Comparison of ENCODE assay signal across 15 cellular contexts in genomic region chr7:88278881-88279280, GRCh38. TPM values are rescaled to one million over a fixed set of nuclear protein-coding genes. Genes with fewer than 3 reads are reported as not detected.
DNase-seq lines count a peak whose midpoint lies in the region; ATAC-seq and TF ChIP-seq lines count a peak whose summit lies in the region.
"Had no signal": no experiment of that assay in that cellular context is flagged by ENCODE, and none has a peak within 500 bp of the region (broad histone marks: within the 10 kb centered on the region; RNA-seq: fewer than 3 reads in every experiment).

No MANE protein-coding gene starts in this region.

- H3K79me2 ChIP-seq in PC-9 (ENCODE audit: low read depth), result no peaks in the 10 kb centered on the region

- DNase-seq in GF-D8 (lab: John Stamatoyannopoulos, UW) (peak; percentile 84), PC-9 (peak; percentile 9 to 83), epithelial cell of prostate (ENCODE audit: low read depth, low spot score) (peak; percentile 66), mesenchymal stem cell (peak; percentile 1), dermis blood vessel endothelial cell (no peak), left colon (no peak), immature natural killer cell (no peak)
- no peak for DNase-seq in stimulated activated CD4-positive, alpha-beta T cell treated with anti-CD3 and anti-CD28 coated beads, Interleukin-4, amount 100 ng/mL, for 4 hours
- DNase-seq: activated CD8-positive, alpha-beta T cell treated with anti-CD3 and anti-CD28 coated beads, Interleukin-2, amount 10 ng/mL, durations not matched to agents 7 days and 5 days; hypothalamus; NCI-H1417 treated with DMSO at 0.1 percent for 48 hours; T-helper 17 cell; uterus had no signal

- POLR2A ChIA-PET in PC-9 (lab: Charles Lee; ENCODE audit: unreplicated experiment), result interaction anchor here (0.7 to 1.0 kb wide), 2 partner anchors 351 to 1121 kb away, joined by 4 read pairs; no protein-coding TSS in a partner anchor

- H3K9me2 ChIP-seq in PC-9 (ENCODE audit: insufficient read depth), result no peaks in the 10 kb centered on the region

- H4K8ac ChIP-seq in mesenchymal stem cell (ENCODE audit: low read length), result no peak overlapping the region

- H4K20me1 ChIP-seq in PC-9 (ENCODE audit: insufficient read depth), result no peaks in the 10 kb centered on the region

- no peak overlapping the region for H3K27ac Mint-ChIP-seq in immature natural killer cell
- H3K27ac Mint-ChIP-seq: activated CD8-positive, alpha-beta T cell treated with anti-CD3 and anti-CD28 coated beads, Interleukin-2, amount 10 ng/mL, durations not matched to agents 7 days and 5 days; activated naive CD8-positive, alpha-beta T cell; T-helper 17 cell had no signal

- 100% methylated on average over 1 of the region's 1 CpG for WGBS in mesenchymal stem cell

- H3K4me3 ChIP-seq in PC-9, result no peak overlapping the region
- H3K4me3 ChIP-seq in mesenchymal stem cell (ENCODE audit: insufficient read depth in 1 of 2, low read depth in 1 of 2, low read length in 2 of 2), result no peak overlapping the region
- H3K4me3 ChIP-seq: skin epidermis, uterus had no signal

- peaks cover 8% of the 10 kb centered on the region; the same call in 1 of the 2 replicates for H3F3A ChIP-seq in PC-9 (ENCODE audit: insufficient read depth, low read depth)

- H3K9me3 ChIP-seq in PC-9 (ENCODE audit: insufficient read depth, low read depth) (peaks cover 11% of the 10 kb centered on the region), mesenchymal stem cell (ENCODE audit: control insufficient read depth, low read length) (no peaks in the 10 kb centered on the region)
- H3K9me3 ChIP-seq: uterus had no signal

- H3K4me3 Mint-ChIP-seq in immature natural killer cell, result no peak overlapping the region
- H3K4me3 Mint-ChIP-seq: activated CD8-positive, alpha-beta T cell treated with anti-CD3 and anti-CD28 coated beads, Interleukin-2, amount 10 ng/mL, durations not matched to agents 7 days and 5 days; activated naive CD8-positive, alpha-beta T cell; T-helper 17 cell had no signal

- no peak overlapping the region for H2BK15ac ChIP-seq in mesenchymal stem cell (ENCODE audit: low read depth, poor library complexity, severe bottlenecking)

- H3K14ac ChIP-seq in mesenchymal stem cell (ENCODE audit: low read length in 2 of 2), result no peak overlapping the region

- no peak overlapping the region for H3K18ac ChIP-seq in mesenchymal stem cell (ENCODE audit: low read depth in 1 of 2, low read length in 2 of 2)

- CTCF ChIA-PET in PC-9 (lab: Charles Lee), result no interaction called here

- H3K4me1 Mint-ChIP-seq in immature natural killer cell, result no peaks in the 10 kb centered on the region
- H3K4me1 Mint-ChIP-seq: T-helper 17 cell had no signal

- H3K27me3 ChIP-seq in PC-9 (ENCODE audit: insufficient read depth, low read depth), result no peaks in the 10 kb centered on the region
- H3K27me3 ChIP-seq in mesenchymal stem cell (ENCODE audit: control insufficient read depth in 1 of 2, insufficient read depth in 1 of 2, low read length in 2 of 2), result no peaks in the 10 kb centered on the region
- H3K27me3 ChIP-seq: uterus had no signal

- H2BK12ac ChIP-seq in mesenchymal stem cell (ENCODE audit: low read length in 2 of 2), result no peak overlapping the region

- H3K27ac ChIP-seq in PC-9 (peak overlapping the region; percentile 88), epithelial cell of prostate (peak overlapping the region; percentile 76), mesenchymal stem cell (ENCODE audit: low read length, poor library complexity, severe bottlenecking) (no peak overlapping the region)
- H3K27ac ChIP-seq: uterus had no signal

- no peak overlapping the region for H3K9ac ChIP-seq in mesenchymal stem cell (ENCODE audit: low read length)

- H3K4me2 ChIP-seq in PC-9, result peak overlapping the region; percentile 17
- no peak overlapping the region for H3K4me2 ChIP-seq in mesenchymal stem cell (ENCODE audit: low read length, poor library complexity, severe bottlenecking)

- peaks cover 0 to 8% (median 0%) of the 10 kb centered on the region in 3 donors for H3K27me3 Mint-ChIP-seq in immature natural killer cell (ENCODE audit: low read depth in 3 of 3)

- no peak overlapping the region for H2AFZ ChIP-seq in PC-9
- no peak overlapping the region for H2AFZ ChIP-seq in mesenchymal stem cell (ENCODE audit: low read depth, low read length)

- no peak overlapping the region for H3K4ac ChIP-seq in mesenchymal stem cell (ENCODE audit: low read depth in 1 of 2, low read length in 2 of 2)

- H3K36me3 Mint-ChIP-seq in immature natural killer cell, result no peaks in the 10 kb centered on the region
- H3K36me3 Mint-ChIP-seq: activated naive CD8-positive, alpha-beta T cell had no signal

- no peak overlapping the region for H4K91ac ChIP-seq in mesenchymal stem cell (ENCODE audit: low read length)

- no peak for TF ChIP-seq CTCF in PC-9 (conservative IDR thresholded peaks at IDR 0.05)

- H2BK120ac ChIP-seq in mesenchymal stem cell (ENCODE audit: low read depth, low read length), result no peak overlapping the region

- no peak overlapping the region for H2BK5ac ChIP-seq in mesenchymal stem cell (ENCODE audit: low read depth, low read length, poor library complexity, severe bottlenecking)

- ATAC-seq in left colon, result no peak
- ATAC-seq: activated CD8-positive, alpha-beta T cell treated with anti-CD3 and anti-CD28 coated beads, Interleukin-2, amount 10 ng/mL, durations not matched to agents 7 days and 5 days; T-helper 17 cell had no signal

- no peaks in the 10 kb centered on the region for H3K9me3 Mint-ChIP-seq in immature natural killer cell

- H2AK5ac ChIP-seq in mesenchymal stem cell (ENCODE audit: low read length, severe bottlenecking), result no peak overlapping the region

- peaks cover 28% of the 10 kb centered on the region for H3K4me1 ChIP-seq in PC-9 (replicated peaks; ENCODE audit: insufficient read depth)
- H3K4me1 ChIP-seq in mesenchymal stem cell (ENCODE audit: control insufficient read depth, insufficient read depth, low read depth, low read length), result no peaks in the 10 kb centered on the region
- H3K4me1 ChIP-seq: uterus had no signal

- no peak overlapping the region for H3K23ac ChIP-seq in mesenchymal stem cell (ENCODE audit: low read length in 2 of 2)

- H3K36me3 ChIP-seq in PC-9 (ENCODE audit: low read depth) (peaks cover 9% of the 10 kb centered on the region; the same call in 1 of the 2 replicates), mesenchymal stem cell (ENCODE audit: control insufficient read depth in 1 of 2, insufficient read depth in 2 of 2, low read depth in 1 of 2, low read length in 2 of 2) (peaks cover 0 to 72% of the 10 kb centered on the region in 2 experiments)
- H3K36me3 ChIP-seq: uterus had no signal

- no TSS peak for BruUV-seq in PC-9 (replicated peaks; lab: Mats Ljungman, UMichigan)

- intact Hi-C loops in PC-9 (cut with micrococcal nuclease; ENCODE audit: unreplicated experiment), result no loop called here
- intact Hi-C loops in left colon (cut with DNase I, micrococcal nuclease), result no loop called here

- no peaks in the 10 kb centered on the region for H3K79me1 ChIP-seq in mesenchymal stem cell (replicated peaks; ENCODE audit: low read length, poor library complexity, severe bottlenecking)

RNA-seq across cellular contexts. Expression of gene STEAP4, which starts 27.8 kb away (rescaled TPM):
- total RNA-seq in PC-9 (2021), result 10.3 and 12.1 TPM in 2 replicates
- polyA plus RNA-seq in mesenchymal stem cell (2013, experiment 1 of 2), result not detected
- 0.01 TPM for polyA plus RNA-seq in mesenchymal stem cell (2013, experiment 2 of 2)
- total RNA-seq in dermis blood vessel endothelial cell, result not detected in 2 replicates
- total RNA-seq in left colon, result 1 to 10 TPM; 3.8 to 5.2 TPM
- not detected for polyA plus RNA-seq in immature natural killer cell
- total RNA-seq: activated CD8-positive, alpha-beta T cell treated with anti-CD3 and anti-CD28 coated beads, Interleukin-2, amount 10 ng/mL, durations not matched to agents 7 days and 5 days had no signal

RNA-seq across cellular contexts. Expression of gene SRI, which starts 59.0 kb away (rescaled TPM):
- total RNA-seq in PC-9 (2021) (235 and 269 TPM in 2 replicates), dermis blood vessel endothelial cell (121 and 162 TPM in 2 replicates), left colon (1,000 to 10,000 TPM in 1 of 2 donors, 100 to 1,000 TPM in 1; 634 to 1,188 TPM)
- 96.4 TPM for polyA plus RNA-seq in mesenchymal stem cell (2013, experiment 1 of 2)
- polyA plus RNA-seq in mesenchymal stem cell (2013, experiment 2 of 2), result 102 TPM
- polyA plus RNA-seq in immature natural killer cell, result 100 to 1,000 TPM; 234 to 331 (median 297) TPM

Comparison
In these comparisons a context has a peak if more than half of its experiments do, and no peak if none do; other contexts are left out.
1. DNase-seq: peak in GF-D8 (single experiment), PC-9 (2 of 2), epithelial cell of prostate (single experiment) and mesenchymal stem cell (single experiment); none in dermis blood vessel endothelial cell (single experiment), stimulated activated CD4-positive, alpha-beta T cell treated with anti-CD3 and anti-CD28 coated beads, Interleukin-4, amount 100 ng/mL, for 4 hours (0 of 2), left colon (0 of 2) and immature natural killer cell (0 of 3).